Comparison of ENCODE assay signal across 8 cellular contexts in genomic region chr10:119655566-119656001, GRCh38. TPM values are rescaled to one million over a fixed set of nuclear protein-coding genes. Genes with fewer than 3 reads are reported as not detected.
DNase-seq lines count a peak whose midpoint lies in the region; ATAC-seq and TF ChIP-seq lines count a peak whose summit lies in the region.

No MANE protein-coding gene starts in this region.

- peaks cover 10% of the 10 kb centered on the region for H3K36me3 ChIP-seq in BJ (ENCODE audit: control insufficient read depth, insufficient read depth, low read length)

- no peaks in the 10 kb centered on the region for H3K27me3 ChIP-seq in BJ (ENCODE audit: control insufficient read depth, insufficient read depth, low read length)

- ATAC-seq in HG02759 (IDR thresholded peaks at IDR 0.05; ENCODE audit: unreplicated experiment) = no peak

- no peak for TF ChIP-seq CTCF in BJ (IDR thresholded peaks at IDR 0.05; ENCODE audit: insufficient read depth, low read depth, low read length)
- no peak for TF ChIP-seq CTCF in astrocyte of the cerebellum (IDR thresholded peaks at IDR 0.05; ENCODE audit: low read depth, low read length, missing control alignments)

- in situ Hi-C loops in astrocyte of the cerebellum (cut with HindIII; ENCODE audit: low sequenced_read_pairs) = no loop called here

- POLR2A ChIA-PET in BJ (lab: Charles Lee) = no interaction called here

- DNase-seq in BJ (ENCODE audit: low read depth) (peak; percentile 50), T-helper 1 cell (peak in 3 of 5 donors; percentile 28 to 70 (median 32)), astrocyte of the cerebellum (ENCODE audit: low read depth) (no peak), kidney tubule cell (ENCODE audit: low spot score) (peak; percentile 74), stromal cell of bone marrow (ENCODE audit: low read depth) (peak; percentile 54), epidermal melanocyte (ENCODE audit: insufficient read length, low spot score) (no peak), medulla oblongata (ENCODE audit: extremely low spot score) (no peak)

- CTCF ChIA-PET in BJ (lab: Yijun Ruan, JAX) = interaction anchor here (1.1 to 4.4 kb wide), 4 partner anchors 12 to 47 kb away, joined by 3 to 18 read pairs (median 6); no protein-coding TSS in a partner anchor

- peak overlapping the region; percentile 15; the same call in 1 of the 2 replicates for H3K4me3 ChIP-seq in BJ (ENCODE audit: low read depth, low read length)
- H3K4me3 ChIP-seq in astrocyte of the cerebellum (ENCODE audit: low read depth, low read length) = peak overlapping the region; percentile 86

RNA-seq across cellular contexts. Expression of gene BAG3, which starts 4.4 kb away (rescaled TPM):
- 11.3 and 19.8 TPM in 2 replicates for polyA plus RNA-seq in BJ (2011; rRNA removed)
- 10.0 and 14.4 TPM in 2 replicates for polyA minus RNA-seq in BJ (2011; rRNA and poly(A)+ RNA removed)

RNA-seq across cellular contexts. Expression of gene TIAL1, which starts 58.8 kb away (rescaled TPM):
- polyA plus RNA-seq in BJ (2011; rRNA removed) = 39.9 and 57.6 TPM in 2 replicates
- 42.3 and 42.7 TPM in 2 replicates for polyA minus RNA-seq in BJ (2011; rRNA and poly(A)+ RNA removed)

Comparison
In these comparisons a context has a peak if more than half of its experiments do, and no peak if none do; other contexts are left out.
1. DNase-seq: peak in BJ (single experiment), T-helper 1 cell (3 of 5), kidney tubule cell (single experiment) and stromal cell of bone marrow (single experiment); none in astrocyte of the cerebellum (single experiment), epidermal melanocyte (single experiment) and medulla oblongata (single experiment).